12 cellular contexts compared by ENCODE assay signal in genomic region chr1:220894025-220894923, GRCh38. TPM values are rescaled to one million over a fixed set of nuclear protein-coding genes. Genes with fewer than 3 reads are reported as not detected.
DNase-seq lines count a peak whose midpoint lies in the region; ATAC-seq and TF ChIP-seq lines count a peak whose summit lies in the region.
"Had no signal": no experiment of that assay in that cellular context is flagged by ENCODE, and none has a peak within 500 bp of the region (broad histone marks: within the 10 kb centered on the region; RNA-seq: fewer than 3 reads in every experiment).

No MANE protein-coding gene starts in this region.

- no peaks in the 10 kb centered on the region for H3K9me2 ChIP-seq in neural cell (ENCODE audit: insufficient read depth, low read length)

- H3K9ac ChIP-seq in neural cell (ENCODE audit: low read length): no peak overlapping the region

- H3K27me3 ChIP-seq in right atrium auricular region (peaks cover 41 to 44% of the 10 kb centered on the region in 2 donors), neural cell (ENCODE audit: insufficient read depth, low read depth, low read length) (peaks cover 81% of the 10 kb centered on the region), aorta (ENCODE audit: control insufficient read depth in 1 of 2, insufficient read depth in 2 of 2, low read length in 1 of 2) (no peaks in the 10 kb centered on the region)

- H3K4me3 ChIP-seq in right atrium auricular region (peak overlapping the region in 1 of 2 donors; percentile 36), neural cell (ENCODE audit: low read length) (peak overlapping the region; percentile 49), aorta (ENCODE audit: low read length in 2 of 2) (peak overlapping the region; percentile 2 to 9)

- TF ChIP-seq EP300 in neural cell (conservative IDR thresholded peaks at IDR 0.05; ENCODE audit: poor library complexity, severe bottlenecking): no peak

- H3K4me2 ChIP-seq in neural cell (ENCODE audit: low read length): no peak overlapping the region

- H3K4me1 ChIP-seq in right atrium auricular region: peaks cover 0 to 16% of the 10 kb centered on the region in 2 donors
- H3K4me1 ChIP-seq in aorta (ENCODE audit: control insufficient read depth in 1 of 2, insufficient read depth in 2 of 2, low read length in 2 of 2): no peaks in the 10 kb centered on the region

- no peaks in the 10 kb centered on the region for H3K79me2 ChIP-seq in neural cell (replicated peaks; ENCODE audit: insufficient read depth, low read length)

- TF ChIP-seq CTCF in right atrium auricular region (IDR thresholded peaks at IDR 0.05): no peak
- no peak for TF ChIP-seq CTCF in neural cell (IDR thresholded peaks at IDR 0.05; ENCODE audit: poor library complexity, severe bottlenecking)

- H3K27ac ChIP-seq in right atrium auricular region: no peak overlapping the region
- no peak overlapping the region for H3K27ac ChIP-seq in neural cell (ENCODE audit: low read length)
- no peak overlapping the region for H3K27ac ChIP-seq in aorta (ENCODE audit: low read depth in 1 of 2, low read length in 2 of 2)

- no peaks in the 10 kb centered on the region for H3F3A ChIP-seq in neural cell (ENCODE audit: insufficient read depth, low read length, poor library complexity, severe bottlenecking)

- no peak for DNase-seq in Right ventricle myocardium superior
- DNase-seq in right atrium auricular region (ENCODE audit: low spot score): no peak
- no peak for DNase-seq in left cardiac atrium
- peak in 1 of 2 donors; percentile 77 for DNase-seq in aorta
- DNase-seq in NCI-H1417 (lab: John Stamatoyannopoulos, UW): no peak
- DNase-seq in dedifferentiated amniotic fluid mesenchymal stem cell (ENCODE audit: extremely low spot score): no peak
- DNase-seq in DMS 273 treated with DMSO at 0.1 percent for 48 hours (lab: John Stamatoyannopoulos, UW): no peak
- DNase-seq: activated CD8-positive, alpha-beta memory T cell treated with anti-CD3 and anti-CD28 coated beads, Interleukin-2, amount 50 U/mL, for 48 hours; C1 segment of cervical spinal cord; erythroblast; NCI-H1417 treated with DMSO at 0.1 percent for 48 hours had no signal

- no peak overlapping the region for H2AFZ ChIP-seq in neural cell (ENCODE audit: low read depth, low read length)

- no peak for TF ChIP-seq RAD21 in neural cell (conservative IDR thresholded peaks at IDR 0.05)

- ATAC-seq in Right ventricle myocardium superior (ENCODE audit: poor library complexity): peak; percentile 25
- peak; percentile 57 to 63 for ATAC-seq in left cardiac atrium
- peak; percentile 42 for ATAC-seq in aorta (ENCODE audit: low FRiP score)

- H3K36me3 ChIP-seq in right atrium auricular region (no peaks in the 10 kb centered on the region), neural cell (ENCODE audit: insufficient read depth, low read length) (no peaks in the 10 kb centered on the region), aorta (ENCODE audit: control insufficient read depth in 1 of 2, insufficient read depth in 2 of 2, low read length in 1 of 2) (no peaks in the 10 kb centered on the region)

- no peaks in the 10 kb centered on the region for H4K20me1 ChIP-seq in neural cell (ENCODE audit: insufficient read depth)

- no peaks in the 10 kb centered on the region for H3K9me3 ChIP-seq in right atrium auricular region
- no peaks in the 10 kb centered on the region for H3K9me3 ChIP-seq in neural cell (ENCODE audit: low read length)
- H3K9me3 ChIP-seq in aorta (ENCODE audit: control insufficient read depth, low read length): no peaks in the 10 kb centered on the region

- 12 to 15% methylated on average over 65 to 71 of the region's 71 CpGs for WGBS in aorta, 2 donors

- intact Hi-C loops in Right ventricle myocardium superior (cut with DNase I): no loop called here
- intact Hi-C loops in left cardiac atrium (cut with DNase I): no loop called here
- intact Hi-C loops in aorta (cut with DNase I): no loop called here

TF ChIP-seq in neural cell, 6 proteins besides CTCF, POLR2A, EP300 and RAD21:
- TF ChIP-seq SMC3 (conservative IDR thresholded peaks at IDR 0.05; ENCODE audit: poor library complexity) (no peak), MXI1 (conservative IDR thresholded peaks at IDR 0.05; ENCODE audit: poor library complexity, severe bottlenecking) (no peak), POLR2AphosphoS5 (IDR thresholded peaks at IDR 0.05) (peak; percentile 41)
TF ChIP-seq in neural cell: peak in this region for 1.

RNA-seq across cellular contexts. Expression of gene HLX, which starts 15.0 kb away (rescaled TPM):
- total RNA-seq in Right ventricle myocardium superior (5.6 TPM), right atrium auricular region (1 to 10 TPM; 5.5 to 6.2 TPM), left cardiac atrium (10 to 100 TPM in 1 of 2 donors, 1 to 10 TPM in 1; 4.5 to 10.7 TPM), aorta (10 to 100 TPM; 13.1 to 21.6 TPM)
- polyA plus RNA-seq in neural cell (0.56 TPM in 1 of 2 replicates, not detected in the other), aorta (1 to 10 TPM; 3.1 to 3.8 TPM)
- polyA minus RNA-seq in neural cell: not detected in 2 replicates
